Comparison of ENCODE assay signal across 7 cellular contexts in genomic region chr10:101014966-101015581, GRCh38. TPM values are rescaled to one million over a fixed set of nuclear protein-coding genes. Genes with fewer than 3 reads are reported as not detected.
DNase-seq lines count a peak whose midpoint lies in the region.
"Had no signal": no experiment of that assay in that cellular context is flagged by ENCODE, and none has a peak within 500 bp of the region (broad histone marks: within the 10 kb centered on the region; RNA-seq: fewer than 3 reads in every experiment).

No MANE protein-coding gene starts in this region.

- H3K36me3 Mint-ChIP-seq in activated CD4-positive, alpha-beta memory T cell treated with anti-CD3 and anti-CD28 coated beads for 36 hours = no peaks in the 10 kb centered on the region
- no peaks in the 10 kb centered on the region for H3K36me3 Mint-ChIP-seq in activated CD4-positive, alpha-beta memory T cell treated with anti-CD3 and anti-CD28 coated beads, Interleukin-2, amount 10 ng/mL, durations not matched to agents 7 days and 5 days (ENCODE audit: low read depth)
- no peaks in the 10 kb centered on the region for H3K36me3 Mint-ChIP-seq in immature natural killer cell
- H3K36me3 Mint-ChIP-seq: CD4-positive, CD25-positive, alpha-beta regulatory T cell had no signal

- H3K27ac Mint-ChIP-seq in activated CD4-positive, alpha-beta memory T cell treated with anti-CD3 and anti-CD28 coated beads for 36 hours = no peak overlapping the region
- H3K27ac Mint-ChIP-seq in activated CD4-positive, alpha-beta memory T cell treated with anti-CD3 and anti-CD28 coated beads, Interleukin-2, amount 10 ng/mL, durations not matched to agents 7 days and 5 days = no peak overlapping the region
- H3K27ac Mint-ChIP-seq in immature natural killer cell = peak overlapping the region in 1 of 6 donors; percentile 16

- H3K27me3 Mint-ChIP-seq in activated CD4-positive, alpha-beta memory T cell treated with anti-CD3 and anti-CD28 coated beads for 36 hours = peaks cover 35% of the 10 kb centered on the region
- H3K27me3 Mint-ChIP-seq in activated CD4-positive, alpha-beta memory T cell treated with anti-CD3 and anti-CD28 coated beads, Interleukin-2, amount 10 ng/mL, durations not matched to agents 7 days and 5 days = peaks cover 36% of the 10 kb centered on the region
- peaks cover 12 to 19% (median 16%) of the 10 kb centered on the region in 3 donors for H3K27me3 Mint-ChIP-seq in immature natural killer cell (ENCODE audit: low read depth in 3 of 3)

- no peaks in the 10 kb centered on the region for H3K9me3 Mint-ChIP-seq in activated CD4-positive, alpha-beta memory T cell treated with anti-CD3 and anti-CD28 coated beads for 36 hours
- no peaks in the 10 kb centered on the region for H3K9me3 Mint-ChIP-seq in activated CD4-positive, alpha-beta memory T cell treated with anti-CD3 and anti-CD28 coated beads, Interleukin-2, amount 10 ng/mL, durations not matched to agents 7 days and 5 days
- peaks cover 0 to 1% (median 0%) of the 10 kb centered on the region in 6 donors for H3K9me3 Mint-ChIP-seq in immature natural killer cell

- peak; percentile 25 for DNase-seq in activated CD4-positive, alpha-beta memory T cell treated with anti-CD3 and anti-CD28 coated beads for 36 hours
- no peak for DNase-seq in activated CD4-positive, alpha-beta memory T cell treated with anti-CD3 and anti-CD28 coated beads, Interleukin-2, amount 10 ng/mL, durations not matched to agents 7 days and 5 days
- DNase-seq in amniotic epithelial cell (ENCODE audit: low read depth) (peak; percentile 93), renal cortical epithelial cell (ENCODE audit: low read depth) (peak; percentile 87), islet precursor cell (no peak), immature natural killer cell (no peak)

- intact Hi-C loops in activated CD4-positive, alpha-beta memory T cell treated with anti-CD3 and anti-CD28 coated beads for 36 hours (cut with micrococcal nuclease) = loop anchor here (5.0 kb wide), 2 partner anchors 48 to 453 kb away; partner anchors contain the start of gene SEMA4G

- CTCF ChIA-PET in activated CD4-positive, alpha-beta memory T cell treated with anti-CD3 and anti-CD28 coated beads for 36 hours (lab: Charles Lee) = interaction anchor here (0.7 to 7.2 kb wide), 24 partner anchors 8 to 1489 kb away, joined by 3 to 199 read pairs (median 4); partner anchors contain the start of genes LZTS2, PDZD7, SEMA4G and SFXN3
- CTCF ChIA-PET in activated CD4-positive, alpha-beta memory T cell treated with anti-CD3 and anti-CD28 coated beads, Interleukin-2, amount 10 ng/mL, durations not matched to agents 7 days and 5 days (lab: Charles Lee) = interaction anchor here (0.6 to 6.9 kb wide), 27 partner anchors 13 to 166 kb away, joined by 3 to 186 read pairs (median 4); partner anchors contain the start of genes LZTS2, MRPL43, PDZD7 and SEMA4G

- POLR2A ChIA-PET in activated CD4-positive, alpha-beta memory T cell treated with anti-CD3 and anti-CD28 coated beads for 36 hours (lab: Charles Lee) = interaction anchor here (0.8 to 1.4 kb wide), 4 partner anchors 14 to 27 kb away, joined by 3 to 5 read pairs (median 3); partner anchors contain the start of gene TWNK
- POLR2A ChIA-PET in activated CD4-positive, alpha-beta memory T cell treated with anti-CD3 and anti-CD28 coated beads, Interleukin-2, amount 10 ng/mL, durations not matched to agents 7 days and 5 days (lab: Charles Lee) = interaction anchor here (1.4 to 4.8 kb wide), 3 partner anchors 15 to 45 kb away, joined by 3 to 25 read pairs (median 17); partner anchors contain the start of genes PDZD7 and SFXN3

- H3K4me1 Mint-ChIP-seq in activated CD4-positive, alpha-beta memory T cell treated with anti-CD3 and anti-CD28 coated beads for 36 hours (ENCODE audit: low read depth) = peaks cover 25% of the 10 kb centered on the region
- H3K4me1 Mint-ChIP-seq in activated CD4-positive, alpha-beta memory T cell treated with anti-CD3 and anti-CD28 coated beads, Interleukin-2, amount 10 ng/mL, durations not matched to agents 7 days and 5 days = peaks cover 24% of the 10 kb centered on the region
- H3K4me1 Mint-ChIP-seq in immature natural killer cell = peaks cover 11 to 12% of the 10 kb centered on the region in 2 donors

- no peak overlapping the region for H3K4me3 Mint-ChIP-seq in activated CD4-positive, alpha-beta memory T cell treated with anti-CD3 and anti-CD28 coated beads for 36 hours
- H3K4me3 Mint-ChIP-seq in activated CD4-positive, alpha-beta memory T cell treated with anti-CD3 and anti-CD28 coated beads, Interleukin-2, amount 10 ng/mL, durations not matched to agents 7 days and 5 days = no peak overlapping the region
- H3K4me3 Mint-ChIP-seq in immature natural killer cell = no peak overlapping the region
- H3K4me3 Mint-ChIP-seq: CD4-positive, CD25-positive, alpha-beta regulatory T cell had no signal

RNA-seq across cellular contexts. Expression of gene LZTS2, which starts 15.5 kb away (rescaled TPM):
- total RNA-seq in activated CD4-positive, alpha-beta memory T cell treated with anti-CD3 and anti-CD28 coated beads for 36 hours = 10 to 100 TPM; 12.0 to 12.5 TPM
- 10 to 100 TPM; 17.3 to 18.5 TPM for total RNA-seq in activated CD4-positive, alpha-beta memory T cell treated with anti-CD3 and anti-CD28 coated beads, Interleukin-2, amount 10 ng/mL, durations not matched to agents 7 days and 5 days
- total RNA-seq in renal cortical epithelial cell = 72.9 and 77.3 TPM in 2 replicates
- 10 to 100 TPM in 1 of 3 donors, 1 to 10 TPM in 2; 5.8 to 13.1 (median 7.1) TPM for polyA plus RNA-seq in immature natural killer cell

RNA-seq across cellular contexts. Expression of gene PDZD7, which starts 15.9 kb away (rescaled TPM):
- under 1 TPM; 0.31 to 0.93 TPM for total RNA-seq in activated CD4-positive, alpha-beta memory T cell treated with anti-CD3 and anti-CD28 coated beads for 36 hours
- total RNA-seq in activated CD4-positive, alpha-beta memory T cell treated with anti-CD3 and anti-CD28 coated beads, Interleukin-2, amount 10 ng/mL, durations not matched to agents 7 days and 5 days = 1 to 10 TPM; 1.1 to 1.9 TPM
- 1.3 and 4.7 TPM in 2 replicates for total RNA-seq in renal cortical epithelial cell
- 1 to 10 TPM in 1 of 3 donors, under 1 TPM in 1, not detected in 1; 0.28 to 1.1 TPM for polyA plus RNA-seq in immature natural killer cell

RNA-seq across cellular contexts. Expression of gene SFXN3, which starts 16.0 kb away (rescaled TPM):
- total RNA-seq in activated CD4-positive, alpha-beta memory T cell treated with anti-CD3 and anti-CD28 coated beads for 36 hours = 10 to 100 TPM; 40.4 to 41.9 TPM
- total RNA-seq in activated CD4-positive, alpha-beta memory T cell treated with anti-CD3 and anti-CD28 coated beads, Interleukin-2, amount 10 ng/mL, durations not matched to agents 7 days and 5 days = 10 to 100 TPM; 91.4 to 95.0 TPM
- total RNA-seq in renal cortical epithelial cell = 35.8 and 40.9 TPM in 2 replicates
- polyA plus RNA-seq in immature natural killer cell = 10 to 100 TPM; 18.2 to 23.0 (median 22.0) TPM

RNA-seq across cellular contexts. Expression of gene TWNK, which starts 27.7 kb away (rescaled TPM):
- 10 to 100 TPM; 12.8 to 14.0 TPM for total RNA-seq in activated CD4-positive, alpha-beta memory T cell treated with anti-CD3 and anti-CD28 coated beads for 36 hours
- 1 to 10 TPM; 6.4 to 7.1 TPM for total RNA-seq in activated CD4-positive, alpha-beta memory T cell treated with anti-CD3 and anti-CD28 coated beads, Interleukin-2, amount 10 ng/mL, durations not matched to agents 7 days and 5 days
- total RNA-seq in renal cortical epithelial cell = 8.7 and 16.8 TPM in 2 replicates
- polyA plus RNA-seq in immature natural killer cell = 1 to 10 TPM in 1 of 3 donors, under 1 TPM in 1, not detected in 1; 0.76 to 5.7 TPM

RNA-seq across cellular contexts. Expression of gene MRPL43, which starts 27.8 kb away (rescaled TPM):
- 10 to 100 TPM; 47.0 to 50.1 TPM for total RNA-seq in activated CD4-positive, alpha-beta memory T cell treated with anti-CD3 and anti-CD28 coated beads for 36 hours
- total RNA-seq in activated CD4-positive, alpha-beta memory T cell treated with anti-CD3 and anti-CD28 coated beads, Interleukin-2, amount 10 ng/mL, durations not matched to agents 7 days and 5 days = 10 to 100 TPM; 47.8 to 49.3 TPM
- total RNA-seq in renal cortical epithelial cell = 43.2 and 54.9 TPM in 2 replicates
- 100 to 1,000 TPM; 117 to 163 (median 129) TPM for polyA plus RNA-seq in immature natural killer cell

Comparison
In these comparisons a context has a peak if more than half of its experiments do, and no peak if none do; other contexts are left out.
1. DNase-seq: peak in activated CD4-positive, alpha-beta memory T cell treated with anti-CD3 and anti-CD28 coated beads for 36 hours (single experiment), amniotic epithelial cell (single experiment) and renal cortical epithelial cell (single experiment); none in activated CD4-positive, alpha-beta memory T cell treated with anti-CD3 and anti-CD28 coated beads, Interleukin-2, amount 10 ng/mL, durations not matched to agents 7 days and 5 days (single experiment), islet precursor cell (single experiment) and immature natural killer cell (0 of 3).